Comparison of ENCODE assay signal across 8 cellular contexts in genomic region chr19:7919681-7920519, GRCh38. TPM values are rescaled to one million over a fixed set of nuclear protein-coding genes. Genes with fewer than 3 reads are reported as not detected.
A peak's percentile ranks its signal among the peaks of the same experiment; 100 is the strongest.
DNase-seq lines count a peak whose midpoint lies in the region; ATAC-seq and TF ChIP-seq lines count a peak whose summit lies in the region.

A gene with protein sequence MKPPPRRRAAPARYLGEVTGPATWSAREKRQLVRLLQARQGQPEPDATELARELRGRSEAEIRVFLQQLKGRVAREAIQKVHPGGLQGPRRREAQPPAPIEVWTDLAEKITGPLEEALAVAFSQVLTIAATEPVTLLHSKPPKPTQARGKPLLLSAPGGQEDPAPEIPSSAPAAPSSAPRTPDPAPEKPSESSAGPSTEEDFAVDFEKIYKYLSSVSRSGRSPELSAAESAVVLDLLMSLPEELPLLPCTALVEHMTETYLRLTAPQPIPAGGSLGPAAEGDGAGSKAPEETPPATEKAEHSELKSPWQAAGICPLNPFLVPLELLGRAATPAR (plus strand): TSS chr19:7920338. CDS start chr19:7920367, 29 bp downstream.

- CTCF ChIA-PET in T-cell (lab: Charles Lee), result interaction anchor here in 1 of 2 donors (0.6 to 3.6 kb wide), 13 partner anchors 8 to 1918 kb away, joined by 3 to 33 read pairs (median 5); partner anchors contain the start of genes MAP2K7, MCOLN1 and TIMM44

- peak within 1 kb of the TSS; percentile 86 to 94 (median 88) for H3K4me3 Mint-ChIP-seq in T-cell

- TF ChIP-seq POLR2A in heart left ventricle (IDR thresholded peaks at IDR 0.05), result peak in 1 of 2 donors; percentile 74

- H3K27me3 Mint-ChIP-seq in T-cell, result peaks cover 10 to 30% of the 10 kb centered on the region in 2 donors

- H3K4me1 Mint-ChIP-seq in T-cell, result peaks cover 29 to 53% (median 35%) of the 10 kb centered on the region in 3 donors

- peak; percentile 52 for ATAC-seq in HG02763 (IDR thresholded peaks at IDR 0.05; ENCODE audit: unreplicated experiment)
- ATAC-seq in T-cell (replicated peaks in 1 of 4), result peak; percentile 69 to 71 (median 70)
- peak; percentile 32 to 75 (median 68) for ATAC-seq in heart left ventricle
- ATAC-seq in upper lobe of right lung, result peak; percentile 76

- peaks cover 16 to 46% (median 32%) of the 10 kb centered on the region in 9 donors for H3K27me3 ChIP-seq in heart left ventricle
- peaks cover 26% of the 10 kb centered on the region for H3K27me3 ChIP-seq in upper lobe of right lung

- no peaks in the 10 kb centered on the region for H3K9me3 ChIP-seq in heart left ventricle
- no peaks in the 10 kb centered on the region for H3K9me3 ChIP-seq in upper lobe of right lung

- intact Hi-C loops in heart left ventricle (cut with DNase I) (loop anchor here in 6 of 10 donors (1.0 to 5.0 kb wide), 4 partner anchors 15 to 68 kb away; partner anchors contain the start of gene MAP2K7 (in 2 of the 6)), posterior vena cava (cut with DNase I) (no loop called here), upper lobe of right lung (cut with DNase I) (no loop called here)

- H3K36me3 ChIP-seq in heart left ventricle (peaks cover 0 to 19% (median 14%) of the 10 kb centered on the region in 9 donors), upper lobe of right lung (peaks cover 13% of the 10 kb centered on the region)

- no peaks in the 10 kb centered on the region for H3K36me3 Mint-ChIP-seq in T-cell

- TF ChIP-seq CTCF in GM12864 (IDR thresholded peaks at IDR 0.05; ENCODE audit: low read depth, low read length, missing control alignments) (no peak), heart left ventricle (IDR thresholded peaks at IDR 0.05) (peak in 2 of 12 donors; percentile 10 to 14), upper lobe of right lung (IDR thresholded peaks at IDR 0.05) (no peak)

- H3K4me1 ChIP-seq in heart left ventricle, result peaks cover 5 to 63% (median 39%) of the 10 kb centered on the region in 12 donors
- peaks cover 40% of the 10 kb centered on the region for H3K4me1 ChIP-seq in upper lobe of right lung

- H3K27ac Mint-ChIP-seq in T-cell, result peak within 1 kb of the TSS; percentile 91 to 94

- H3K9me3 Mint-ChIP-seq in T-cell, result no peaks in the 10 kb centered on the region

- POLR2A ChIA-PET in T-cell (lab: Charles Lee), result interaction anchor here in 1 of 2 donors (0.6 to 2.2 kb wide), 9 partner anchors 8 to 290 kb away, joined by 3 to 9 read pairs (median 5); partner anchors contain the start of genes MAP2K7, PET100, TIMM44 and XAB2

- H3K4me3 ChIP-seq in GM12864 (ENCODE audit: low read depth, low read length) (peak within 1 kb of the TSS; percentile 80), heart left ventricle (peak within 1 kb of the TSS; percentile 52 to 98 (median 79)), upper lobe of right lung (peak within 1 kb of the TSS; percentile 74)

- peak; percentile 80 for DNase-seq in GM12864 (ENCODE audit: low read depth)
- DNase-seq in NCI-H1436 treated with DMSO at 0.1 percent for 48 hours (lab: John Stamatoyannopoulos, UW), result peak; percentile 71
- peak; percentile 91 to 98 (median 96) for DNase-seq in T-cell
- DNase-seq in heart left ventricle, result peak; percentile 96 to 98 (median 98)
- peak; percentile 99 for DNase-seq in posterior vena cava (ENCODE audit: low spot score)
- peak; percentile 99 for DNase-seq in upper lobe of right lung

- WGBS in adipose tissue, 3 donors, result 3 to 9% (median 7%) methylated on average over 58 to 60 of the region's 60 CpGs
- 5 to 27% (median 10%) methylated on average over 27 to 60 of the region's 60 CpGs for WGBS in heart left ventricle, 4 donors

- H3K27ac ChIP-seq in adipose tissue (ENCODE audit: low read depth, low read length) (peak within 1 kb of the TSS; percentile 51), heart left ventricle (peak within 1 kb of the TSS; percentile 70 to 97 (median 90)), upper lobe of right lung (peak within 1 kb of the TSS; percentile 78)

RNA-seq across cellular contexts. Expression of the gene that starts here (rescaled TPM):
- total RNA-seq in T-cell (10 to 100 TPM in 4 of 5 donors, 1 to 10 TPM in 1; 9.0 to 22.9 (median 18.6) TPM), heart left ventricle (10 to 100 TPM in 4 of 9 donors, 1 to 10 TPM in 5; 6.8 to 16.7 (median 9.3) TPM), posterior vena cava (10 to 100 TPM; 25.4 to 28.7 TPM), upper lobe of right lung (28.9 TPM)
- polyA plus RNA-seq in adipose tissue (10 to 100 TPM; 13.3 to 21.0 (median 15.7) TPM), heart left ventricle (10 to 100 TPM; 10.4 to 28.9 TPM)

Comparison
In these comparisons a context has a peak if more than half of its experiments do, and no peak if none do; other contexts are left out.
1. Peak in every context shown above with its lines: DNase-seq, ATAC-seq, H3K4me3 ChIP-seq and H3K27ac ChIP-seq.
2. intact Hi-C loops: an anchor here in heart left ventricle (1.0 to 5.0 kb wide); none called in posterior vena cava and upper lobe of right lung.